8 cellular contexts compared by ENCODE assay signal in the genomic region with DNA sequence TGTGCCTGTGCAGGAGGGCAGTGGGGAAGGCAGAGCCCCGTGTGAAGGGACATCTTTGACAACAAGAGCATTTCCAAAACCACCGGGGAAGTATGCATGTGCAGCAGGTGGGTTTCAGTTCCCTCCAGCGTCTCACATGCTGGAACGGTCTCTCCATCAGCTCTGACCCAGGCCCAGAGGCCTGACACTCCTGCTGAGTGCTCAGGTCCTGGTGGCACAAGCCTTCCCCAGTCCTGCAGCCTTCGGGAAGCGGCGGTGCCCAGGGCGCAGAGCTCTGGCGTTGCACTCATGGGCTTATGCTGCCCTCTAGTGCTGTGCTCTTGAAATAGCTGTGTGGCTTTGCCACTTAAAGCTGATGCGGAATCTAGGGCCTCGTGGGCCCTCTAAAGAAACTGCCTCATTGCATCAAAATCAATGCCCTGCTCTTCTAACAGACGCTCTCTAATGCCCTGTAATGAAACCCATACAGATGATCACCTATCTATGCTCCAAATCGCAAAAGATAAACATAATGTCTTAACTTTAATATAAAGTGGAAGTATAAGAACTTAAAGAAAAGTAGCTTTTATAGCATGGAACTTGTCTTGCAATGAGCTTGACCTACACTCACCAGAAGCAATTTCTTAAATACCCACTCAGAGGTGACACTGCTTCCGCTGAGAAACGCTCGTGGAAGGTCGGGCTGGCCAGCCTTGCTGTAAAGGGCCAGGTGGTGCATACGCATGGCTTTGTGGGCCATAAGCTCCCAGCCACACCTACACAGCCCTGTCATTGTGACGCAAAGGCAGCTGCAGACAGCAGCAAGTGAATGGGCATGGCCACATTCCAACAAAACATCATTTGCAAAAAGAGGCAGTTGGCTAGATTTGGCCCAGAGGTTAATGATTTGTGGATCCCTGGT. TPM values are rescaled to one million over a fixed set of nuclear protein-coding genes. Genes with fewer than 3 reads are reported as not detected.
DNase-seq lines count a peak whose midpoint lies in the region; ATAC-seq and TF ChIP-seq lines count a peak whose summit lies in the region.

No MANE protein-coding gene starts in this region.

- H3K36me3 Mint-ChIP-seq in nephron progenitor cell (ENCODE audit: low read depth): no peaks in the 10 kb centered on the region

- DNase-seq in COLO829 (ENCODE audit: low spot score): peak; percentile 40
- peak; percentile 48 for DNase-seq in NOMO-1 treated with DMSO at 0.1 percent for 48 hours (lab: John Stamatoyannopoulos, UW; ENCODE audit: unreplicated experiment)
- peak; percentile 21 for DNase-seq in activated T-cell treated with anti-CD3 and anti-CD28 coated beads for 48 hours (ENCODE audit: low read depth)
- DNase-seq in fibroblast of mammary gland (ENCODE audit: low read depth): peak; percentile 54
- DNase-seq in nephron progenitor cell: peak; percentile 71
- DNase-seq in thyroid gland: peak; percentile 59 to 65

- WGBS in thyroid gland, 2 donors: 35 to 51% methylated on average over 13 to 14 of the region's 19 CpGs

- ATAC-seq in GM19452 (IDR thresholded peaks at IDR 0.05; ENCODE audit: unreplicated experiment) (peak; percentile 73), HG03460 (IDR thresholded peaks at IDR 0.05; ENCODE audit: unreplicated experiment) (peak; percentile 57)

- H3K36me3 ChIP-seq in thyroid gland: no peaks in the 10 kb centered on the region

- no peak overlapping the region for H3K4me3 Mint-ChIP-seq in nephron progenitor cell

- intact Hi-C loops in thyroid gland (cut with DNase I): loop anchor here (5.0 kb wide), 2 partner anchors 137 to 207 kb away; no protein-coding TSS in a partner anchor

- no peaks in the 10 kb centered on the region for H3K27me3 ChIP-seq in thyroid gland

- peaks cover 38% of the 10 kb centered on the region for H3K27me3 Mint-ChIP-seq in nephron progenitor cell (ENCODE audit: low read depth, poor library complexity)

- no peak overlapping the region for H3K27ac ChIP-seq in thyroid gland

- no peaks in the 10 kb centered on the region for H3K9me3 Mint-ChIP-seq in nephron progenitor cell

- H3K4me3 ChIP-seq in fibroblast of mammary gland (ENCODE audit: control insufficient read depth, low read depth, low read length) (no peak overlapping the region), thyroid gland (replicated peaks in 1 of 3) (no peak overlapping the region)

- no peaks in the 10 kb centered on the region for H3K4me1 ChIP-seq in thyroid gland

- no peak for TF ChIP-seq POLR2A in thyroid gland (IDR thresholded peaks at IDR 0.05)

- H3K4me1 Mint-ChIP-seq in nephron progenitor cell: peaks cover 37% of the 10 kb centered on the region

- TF ChIP-seq CTCF in fibroblast of mammary gland (conservative IDR thresholded peaks at IDR 0.05; ENCODE audit: control insufficient read depth, insufficient read depth, low read depth, low read length): peak; percentile 67
- TF ChIP-seq CTCF in nephron progenitor cell (IDR thresholded peaks at IDR 0.05): peak; percentile 88
- peak; percentile 49 to 91 (median 75) for TF ChIP-seq CTCF in thyroid gland (IDR thresholded peaks at IDR 0.05)

- no peaks in the 10 kb centered on the region for H3K9me3 ChIP-seq in thyroid gland

- H3K27ac Mint-ChIP-seq in nephron progenitor cell: no peak overlapping the region

RNA-seq across cellular contexts. Expression of a gene that starts 38.6 kb away (rescaled TPM):
- total RNA-seq in thyroid gland: not detected

RNA-seq across cellular contexts. Expression of a gene that starts 52.8 kb away (rescaled TPM):
- 10 to 100 TPM; 16.8 to 25.0 (median 19.4) TPM for total RNA-seq in thyroid gland

Comparison
In these comparisons a context has a peak if more than half of its experiments do, and no peak if none do; other contexts are left out.
1. DNase-seq: peak in every context shown above with its lines; median percentile 71 in nephron progenitor cell; 62 in thyroid gland; 54 in fibroblast of mammary gland; 48 in NOMO-1 treated with DMSO at 0.1 percent for 48 hours; 40 in COLO829; 21 in activated T-cell treated with anti-CD3 and anti-CD28 coated beads for 48 hours.